ENCODE assay signal across 8 cellular contexts in the genomic region with DNA sequence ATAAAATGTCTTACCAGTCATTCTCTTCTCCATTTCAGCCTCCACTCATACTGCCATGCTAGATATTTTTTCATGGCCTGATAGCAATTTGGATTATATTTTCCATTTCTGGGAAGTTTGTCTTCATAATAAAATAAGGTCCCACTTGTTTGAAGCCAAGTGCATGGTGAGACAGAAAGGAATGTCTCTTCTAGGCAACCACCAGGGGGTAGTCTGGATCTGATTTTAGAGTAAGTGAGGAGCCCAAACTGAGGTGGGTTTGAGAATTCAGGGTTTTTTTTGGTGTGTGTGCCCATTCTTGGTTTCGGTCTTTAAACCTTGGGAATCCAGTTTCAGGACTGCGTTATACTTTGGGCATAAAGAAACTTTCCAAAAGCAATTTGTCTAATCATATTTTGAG.
DNase-seq lines count a peak whose midpoint lies in the region; ATAC-seq, FAIRE-seq and TF ChIP-seq lines count a peak whose summit lies in the region.

No MANE protein-coding gene starts in this region.

- TF ChIP-seq CTCF in GM12864 (IDR thresholded peaks at IDR 0.05; ENCODE audit: low read depth, low read length, missing control alignments): peak; percentile 58

- no peak for FAIRE-seq in HTR-8/SVneo (lab: Jason Lieb, UNC)

- no peak overlapping the region for H3K4me3 ChIP-seq in GM12864 (ENCODE audit: low read depth, low read length)

- ATAC-seq in HG03045 (IDR thresholded peaks at IDR 0.05; ENCODE audit: unreplicated experiment) (no peak), HG03457 (IDR thresholded peaks at IDR 0.05; ENCODE audit: unreplicated experiment) (no peak), HG02759 (IDR thresholded peaks at IDR 0.05; ENCODE audit: unreplicated experiment) (no peak)

- no peak for DNase-seq in GM12864 (ENCODE audit: low read depth)
- DNase-seq in HTR-8/SVneo (ENCODE audit: insufficient read length, low spot score): peak; percentile 5
- DNase-seq in RKO (ENCODE audit: low spot score): peak; percentile 59
- peak; percentile 28 for DNase-seq in iPS DF 4.7 (ENCODE audit: extremely low read depth, low spot score)
- DNase-seq in AG08396 (ENCODE audit: low spot score): no peak

Comparison
In these comparisons a context has a peak if more than half of its experiments do, and no peak if none do; other contexts are left out.
1. DNase-seq: peak in HTR-8/SVneo (single experiment), RKO (single experiment) and iPS DF 4.7 (single experiment); none in GM12864 (single experiment) and AG08396 (single experiment).